In genomic region chr7:123557016-123557630, GRCh38 we compare ENCODE assay signal across 7 cellular contexts. TPM values are rescaled to one million over a fixed set of nuclear protein-coding genes. Genes with fewer than 3 reads are reported as not detected.
A peak's percentile ranks its signal among the peaks of the same experiment; 100 is the strongest.
DNase-seq lines count a peak whose midpoint lies in the region; ATAC-seq and TF ChIP-seq lines count a peak whose summit lies in the region.

No MANE protein-coding gene starts in this region.

- H3K36me3 ChIP-seq in HUES64 (ENCODE audit: insufficient read depth, low read length) = peaks cover 22% of the 10 kb centered on the region

- H3K9ac ChIP-seq in HUES64 (ENCODE audit: low read depth, low read length) = peak overlapping the region; percentile 81

- WGBS in HUES64 = 4% methylated on average over 21 of the region's 21 CpGs

- no peaks in the 10 kb centered on the region for H3K27me3 ChIP-seq in HUES64 (ENCODE audit: insufficient read depth, low read length)

- H3K4me1 ChIP-seq in HUES64 (ENCODE audit: insufficient read depth, low read length) = peaks cover 5% of the 10 kb centered on the region; the same call in 1 of the 2 replicates

- no peak for TF ChIP-seq CTCF in coronary artery (IDR thresholded peaks at IDR 0.05)

- peak; percentile 26 for ATAC-seq in GM19452 (IDR thresholded peaks at IDR 0.05; ENCODE audit: unreplicated experiment)

- no peaks in the 10 kb centered on the region for H3K9me3 ChIP-seq in HUES64 (ENCODE audit: insufficient read depth, low read depth, low read length)

- H3K4me3 ChIP-seq in HUES64 (ENCODE audit: low read length) = peak overlapping the region; percentile 89
- H3K4me3 ChIP-seq in coronary artery = peak overlapping the region; percentile 86

- DNase-seq in coronary artery (ENCODE audit: low spot score) (no peak), myocyte (ENCODE audit: low read depth) (peak; percentile 33), GOT3 (lab: John Stamatoyannopoulos, UW) (no peak), Ammon's horn (ENCODE audit: low spot score) (no peak)
- DNase-seq in stimulated activated CD4-positive, alpha-beta T cell treated with anti-CD3 and anti-CD28 coated beads, Interleukin-4, amount 100 ng/mL, for 4 hours = no peak

- H3K27ac ChIP-seq in HUES64 (ENCODE audit: low read depth, low read length) (peak overlapping the region; percentile 55; the same call in 1 of the 2 replicates), coronary artery (peak overlapping the region; percentile 84 to 92)

RNA-seq across cellular contexts. Expression of gene NDUFA5, which starts 0.5 kb away (rescaled TPM):
- polyA plus RNA-seq in HUES64 (2013, experiment 1 of 2) = 58.0 TPM
- 62.1 TPM for polyA plus RNA-seq in HUES64 (2013, experiment 2 of 2)
- total RNA-seq in myocyte = 104 and 105 TPM in 2 replicates
- 41.8 TPM for polyA plus RNA-seq in myocyte (2012)

RNA-seq across cellular contexts. Expression of gene IQUB, which starts 22.7 kb away (rescaled TPM):
- 0.40 TPM for polyA plus RNA-seq in HUES64 (2013, experiment 1 of 2)
- polyA plus RNA-seq in HUES64 (2013, experiment 2 of 2) = 0.32 TPM
- 0.99 and 1.1 TPM in 2 replicates for total RNA-seq in myocyte
- 0.38 TPM for polyA plus RNA-seq in myocyte (2012)

RNA-seq across cellular contexts. Expression of gene ASB15, which starts 44.5 kb away (rescaled TPM):
- polyA plus RNA-seq in HUES64 (2013, experiment 1 of 2) = not detected
- polyA plus RNA-seq in HUES64 (2013, experiment 2 of 2) = not detected
- 0.37 TPM in 1 of 2 replicates, not detected in the other for total RNA-seq in myocyte
- not detected for polyA plus RNA-seq in myocyte (2012)
